ENCODE assay signal across 16 cellular contexts in the genomic region with DNA sequence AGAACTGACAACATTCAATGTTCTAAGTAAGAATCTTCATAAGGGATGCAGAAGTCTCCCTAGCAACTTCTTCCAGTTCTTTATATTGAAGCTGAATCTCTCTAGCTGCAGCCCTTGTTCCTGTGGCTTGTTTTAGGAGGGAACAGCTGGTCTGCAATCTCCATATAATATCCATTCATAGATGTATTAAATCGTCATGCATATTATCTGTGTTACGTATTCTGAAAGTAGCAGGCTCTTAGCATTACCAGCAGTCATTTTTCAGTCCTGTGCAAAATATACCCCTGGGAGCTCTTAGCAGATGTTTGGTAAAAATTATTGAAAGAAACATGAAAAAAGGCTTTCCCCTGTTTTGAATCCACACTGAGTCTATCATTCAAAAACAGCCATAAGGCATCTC.
"Had no signal": no experiment of that assay in that cellular context is flagged by ENCODE, and none has a peak within 500 bp of the region (broad histone marks: within the 10 kb centered on the region; RNA-seq: fewer than 3 reads in every experiment).

No MANE protein-coding gene starts in this region.

- H3K27ac ChIP-seq: esophagus squamous epithelium, foreskin keratinocyte, spleen, transverse colon, WERI-Rb-1 had no signal

- H3K36me3 ChIP-seq: esophagus squamous epithelium, spleen, transverse colon, WERI-Rb-1 had no signal

- H3K4me3 ChIP-seq: esophagus squamous epithelium, spleen, transverse colon had no signal

- H3K9me3 ChIP-seq: esophagus squamous epithelium, spleen, transverse colon had no signal

- ATAC-seq: activated CD8-positive, alpha-beta T cell treated with anti-CD3 and anti-CD28 coated beads for 36 hours; activated T-cell treated with anti-CD3 and anti-CD28 coated beads, Interleukin-2, amount 50 U/mL, for 72 hours; foreskin keratinocyte; left cardiac atrium; stimulated activated naive B cell treated with anti-CD40 and anti-IgM and Interleukin-4, amounts not matched to agents 10 μg/mL and 1 μg/mL and 100 μg/mL, for 72 hours had no signal

- H3K27me3 ChIP-seq: esophagus squamous epithelium, foreskin keratinocyte, transverse colon had no signal

- H3K4me1 ChIP-seq: spleen, transverse colon had no signal

- DNase-seq: activated CD4-positive, alpha-beta T cell treated with anti-CD3 and anti-CD28 coated beads for 4 hours; activated CD8-positive, alpha-beta memory T cell treated with anti-CD3 and anti-CD28 coated beads, Interleukin-2, amount 50 U/mL, for 4 hours; activated CD8-positive, alpha-beta T cell treated with anti-CD3 and anti-CD28 coated beads for 36 hours; activated gamma-delta T cell treated with Interleukin-2 at 50 U/mL for 16 hours; activated T-cell treated with anti-CD3 and anti-CD28 coated beads, Interleukin-2, amount 50 U/mL, for 72 hours; aorta; esophagus squamous epithelium; foreskin keratinocyte; head of caudate nucleus; left cardiac atrium; mammary epithelial cell; spleen; stimulated activated CD4-positive, alpha-beta T cell treated with anti-CD3 and anti-CD28 coated beads, Interleukin-2, amount 100 ng/mL, for 24 hours; stimulated activated naive B cell treated with anti-CD40 and anti-IgM and Interleukin-4, amounts not matched to agents 10 μg/mL and 1 μg/mL and 100 μg/mL, for 72 hours; transverse colon; WERI-Rb-1 had no signal
